In the genomic region with DNA sequence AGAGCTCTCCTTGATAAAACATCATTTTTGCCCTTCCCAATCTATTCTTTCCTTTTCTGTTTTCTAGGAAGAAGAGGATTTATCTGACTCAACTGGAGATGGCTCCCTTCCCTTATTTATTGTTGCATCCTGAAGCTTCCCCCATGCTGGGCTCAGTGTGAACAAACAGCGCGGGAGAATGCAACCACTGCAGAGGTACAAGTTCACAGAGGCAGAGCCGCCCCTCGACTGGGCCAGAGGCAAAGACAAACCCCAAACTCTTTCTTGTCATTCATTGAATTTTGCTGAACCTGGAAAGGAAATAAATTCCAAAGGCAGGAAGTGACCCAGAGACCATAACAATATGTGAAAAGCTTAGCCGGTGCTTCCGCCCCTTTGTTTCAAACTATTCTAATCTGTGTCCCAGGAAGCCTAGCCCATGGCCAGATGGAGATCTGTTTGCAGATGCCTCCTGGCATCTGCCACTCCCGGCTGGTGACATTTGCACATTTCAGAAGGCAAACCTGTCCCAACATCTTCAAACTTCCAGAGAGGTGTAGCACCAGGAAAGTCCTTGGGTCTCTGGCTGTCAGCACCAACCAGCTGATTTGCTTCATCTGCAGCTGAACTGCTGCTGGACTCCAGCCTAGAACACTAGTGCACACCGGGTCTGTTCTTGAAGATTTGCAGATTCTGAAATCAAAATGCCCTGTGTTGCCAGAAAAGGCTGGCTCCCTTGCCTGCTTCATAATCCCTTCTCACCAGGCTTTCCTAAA, we compare ENCODE assay signal across 9 cellular contexts.
DNase-seq lines count a peak whose midpoint lies in the region; ATAC-seq and TF ChIP-seq lines count a peak whose summit lies in the region.
"Had no signal": no experiment of that assay in that cellular context is flagged by ENCODE, and none has a peak within 500 bp of the region (broad histone marks: within the 10 kb centered on the region; RNA-seq: fewer than 3 reads in every experiment).

No MANE protein-coding gene starts in this region.

- H3K27me3 Mint-ChIP-seq in T-helper 2 cell treated with Interferon-gamma antibody and Interleukin-4, amounts not matched to agents 5 μg/mL and 100 μg/mL, for 36 hours (ENCODE audit: low read depth) = no peaks in the 10 kb centered on the region
- no peaks in the 10 kb centered on the region for H3K27me3 Mint-ChIP-seq in activated T-cell treated with anti-CD3 and anti-CD28 coated beads, Interleukin-2, amount 50 U/mL, for 4 hours (ENCODE audit: low read depth)
- H3K27me3 Mint-ChIP-seq: activated T-helper 17 cell treated with anti-CD3 and anti-CD28 coated beads, Interleukin-2, amount 50 U/mL, for 72 hours had no signal

- H3K4me1 Mint-ChIP-seq in T-helper 2 cell treated with Interferon-gamma antibody and Interleukin-4, amounts not matched to agents 5 μg/mL and 100 μg/mL, for 36 hours (ENCODE audit: low read depth) = peaks cover 25% of the 10 kb centered on the region
- H3K4me1 Mint-ChIP-seq in activated T-cell treated with anti-CD3 and anti-CD28 coated beads, Interleukin-2, amount 50 U/mL, for 4 hours (ENCODE audit: low read depth) = peaks cover 32% of the 10 kb centered on the region

- H3K27ac ChIP-seq in HUES6 (ENCODE audit: low read depth, low read length) (peak overlapping the region; percentile 59; the same call in 1 of the 2 replicates), ascending aorta (peak overlapping the region; percentile 4 to 66)

- no peaks in the 10 kb centered on the region for H3K36me3 Mint-ChIP-seq in T-helper 2 cell treated with Interferon-gamma antibody and Interleukin-4, amounts not matched to agents 5 μg/mL and 100 μg/mL, for 36 hours (ENCODE audit: low read depth)
- H3K36me3 Mint-ChIP-seq in activated T-cell treated with anti-CD3 and anti-CD28 coated beads, Interleukin-2, amount 50 U/mL, for 4 hours (ENCODE audit: insufficient read depth) = no peaks in the 10 kb centered on the region

- H3K9me3 ChIP-seq in HUES6 (ENCODE audit: control insufficient read depth, insufficient read depth, low read depth, low read length) = peaks cover 14% of the 10 kb centered on the region
- H3K9me3 ChIP-seq in ascending aorta = no peaks in the 10 kb centered on the region

- no peak for ATAC-seq in activated T-cell treated with anti-CD3 and anti-CD28 coated beads, Interleukin-2, amount 50 U/mL, for 4 hours
- ATAC-seq: activated T-helper 17 cell treated with anti-CD3 and anti-CD28 coated beads, Interleukin-2, amount 50 U/mL, for 72 hours had no signal

- intact Hi-C loops in ascending aorta (cut with DNase I) = no loop called here

- H3K4me1 ChIP-seq in HUES6 (ENCODE audit: control insufficient read depth, insufficient read depth, low read length) = peaks cover 34% of the 10 kb centered on the region
- H3K4me1 ChIP-seq in ascending aorta = peaks cover 8 to 34% of the 10 kb centered on the region in 2 donors

- no peak overlapping the region for H3K4me3 Mint-ChIP-seq in T-helper 2 cell treated with Interferon-gamma antibody and Interleukin-4, amounts not matched to agents 5 μg/mL and 100 μg/mL, for 36 hours
- no peak overlapping the region for H3K4me3 Mint-ChIP-seq in activated T-cell treated with anti-CD3 and anti-CD28 coated beads, Interleukin-2, amount 50 U/mL, for 4 hours
- H3K4me3 Mint-ChIP-seq: activated T-helper 17 cell treated with anti-CD3 and anti-CD28 coated beads, Interleukin-2, amount 50 U/mL, for 72 hours had no signal

- no peaks in the 10 kb centered on the region for H3K9me3 Mint-ChIP-seq in T-helper 2 cell treated with Interferon-gamma antibody and Interleukin-4, amounts not matched to agents 5 μg/mL and 100 μg/mL, for 36 hours
- H3K9me3 Mint-ChIP-seq in activated T-cell treated with anti-CD3 and anti-CD28 coated beads, Interleukin-2, amount 50 U/mL, for 4 hours = peaks cover 6% of the 10 kb centered on the region
- H3K9me3 Mint-ChIP-seq: activated T-helper 17 cell treated with anti-CD3 and anti-CD28 coated beads, Interleukin-2, amount 50 U/mL, for 72 hours had no signal

- H3K4me3 ChIP-seq in HUES6 (ENCODE audit: low read depth, low read length) (no peak overlapping the region), ascending aorta (no peak overlapping the region)

- no peak overlapping the region for H3K27ac Mint-ChIP-seq in T-helper 2 cell treated with Interferon-gamma antibody and Interleukin-4, amounts not matched to agents 5 μg/mL and 100 μg/mL, for 36 hours
- H3K27ac Mint-ChIP-seq: activated T-helper 17 cell treated with anti-CD3 and anti-CD28 coated beads, Interleukin-2, amount 50 U/mL, for 72 hours had no signal

- no peak for TF ChIP-seq CTCF in ascending aorta (IDR thresholded peaks at IDR 0.05)

- DNase-seq in ascending aorta (ENCODE audit: low spot score in 2 of 2) (no peak), iPS DF 19.7 (ENCODE audit: low read depth, low spot score) (peak; percentile 82), retina (peak; percentile 57), SKM-1 (lab: John Stamatoyannopoulos, UW; ENCODE audit: unreplicated experiment) (no peak), NCI-H1048 (lab: John Stamatoyannopoulos, UW) (no peak)
- DNase-seq in T-helper 2 cell treated with Interferon-gamma antibody and Interleukin-4, amounts not matched to agents 5 μg/mL and 100 μg/mL, for 36 hours (ENCODE audit: low spot score) = no peak
- DNase-seq in activated T-cell treated with anti-CD3 and anti-CD28 coated beads, Interleukin-2, amount 50 U/mL, for 4 hours = no peak

- H3K36me3 ChIP-seq in HUES6 (ENCODE audit: control insufficient read depth, insufficient read depth, low read length) (peaks cover 8% of the 10 kb centered on the region), ascending aorta (no peaks in the 10 kb centered on the region)

- H3K9ac ChIP-seq in HUES6 (ENCODE audit: low read length) = peak overlapping the region; percentile 47

- H3K27me3 ChIP-seq in HUES6 (ENCODE audit: control insufficient read depth, insufficient read depth, low read length) = no peaks in the 10 kb centered on the region
- H3K27me3 ChIP-seq in ascending aorta = no peaks in the 10 kb centered on the region

Comparison
In these comparisons a context has a peak if more than half of its experiments do, and no peak if none do; other contexts are left out.
1. DNase-seq: peak in iPS DF 19.7 (single experiment) and retina (single experiment); none in ascending aorta (0 of 2), T-helper 2 cell treated with Interferon-gamma antibody and Interleukin-4, amounts not matched to agents 5 μg/mL and 100 μg/mL, for 36 hours (single experiment), SKM-1 (single experiment), activated T-cell treated with anti-CD3 and anti-CD28 coated beads, Interleukin-2, amount 50 U/mL, for 4 hours (single experiment) and NCI-H1048 (single experiment).